ENCODE assay signal across 8 cellular contexts in the genomic region with DNA sequence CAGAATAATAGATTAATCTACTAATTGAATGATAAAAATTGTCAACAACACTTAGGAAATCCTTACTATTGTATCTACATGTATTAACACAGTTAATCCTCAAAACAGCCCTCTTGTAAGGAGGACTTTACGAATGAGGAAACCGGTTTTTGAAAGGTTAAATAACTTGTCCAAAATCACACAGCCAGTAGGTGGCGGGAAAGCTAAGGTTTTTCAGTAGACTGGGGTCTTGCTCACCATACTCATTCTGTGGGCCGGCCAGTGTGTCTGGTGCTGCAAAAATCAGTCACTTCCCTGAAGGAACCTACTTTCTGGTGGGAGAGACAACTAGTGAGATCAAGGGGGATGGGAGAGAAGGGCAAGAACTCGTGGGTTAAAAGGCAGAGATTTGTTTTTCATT. TPM values are rescaled to one million over a fixed set of nuclear protein-coding genes. Genes with fewer than 3 reads are reported as not detected.
A peak's percentile ranks its signal among the peaks of the same experiment; 100 is the strongest.
DNase-seq lines count a peak whose midpoint lies in the region; ATAC-seq and TF ChIP-seq lines count a peak whose summit lies in the region.

No MANE protein-coding gene starts in this region.

- DNase-seq in ELF-1 (ENCODE audit: low read depth, low spot score) (peak; percentile 52), KBM-7 (peak; percentile 82), lower lobe of right lung (no peak), 8988T (no peak), NCI-H1930 (lab: John Stamatoyannopoulos, UW) (no peak)
- peak; percentile 33 for DNase-seq in activated naive CD8-positive, alpha-beta T cell treated with anti-CD3 and anti-CD28 coated beads, Interleukin-2, amount 50 U/mL, for 24 hours
- DNase-seq in activated CD4-positive, alpha-beta T cell treated with anti-CD3 and anti-CD28 coated beads for 1 hour, result no peak

- intact Hi-C loops in lower lobe of right lung (cut with DNase I), result no loop called here

- H3K27ac ChIP-seq in lower lobe of right lung, result no peak overlapping the region

- peaks cover 19% of the 10 kb centered on the region for H3K36me3 Mint-ChIP-seq in activated naive CD8-positive, alpha-beta T cell treated with anti-CD3 and anti-CD28 coated beads, Interleukin-2, amount 50 U/mL, for 24 hours (ENCODE audit: low read depth)

- no peaks in the 10 kb centered on the region for H3K27me3 Mint-ChIP-seq in activated naive CD8-positive, alpha-beta T cell treated with anti-CD3 and anti-CD28 coated beads, Interleukin-2, amount 50 U/mL, for 24 hours

- no peaks in the 10 kb centered on the region for H3K27me3 ChIP-seq in lower lobe of right lung (ENCODE audit: low read depth)

- no peak for ATAC-seq in activated naive CD8-positive, alpha-beta T cell treated with anti-CD3 and anti-CD28 coated beads, Interleukin-2, amount 50 U/mL, for 24 hours
- no peak for ATAC-seq in lower lobe of right lung
- no peak for ATAC-seq in GM21390 (IDR thresholded peaks at IDR 0.05; ENCODE audit: unreplicated experiment)

- peaks cover 33% of the 10 kb centered on the region for H3K4me1 ChIP-seq in lower lobe of right lung

- TF ChIP-seq CTCF in lower lobe of right lung (IDR thresholded peaks at IDR 0.05), result peak; percentile 15

- no peak overlapping the region for H3K27ac Mint-ChIP-seq in activated naive CD8-positive, alpha-beta T cell treated with anti-CD3 and anti-CD28 coated beads, Interleukin-2, amount 50 U/mL, for 24 hours

- no peaks in the 10 kb centered on the region for H3K9me3 ChIP-seq in lower lobe of right lung

- H3K4me1 Mint-ChIP-seq in activated naive CD8-positive, alpha-beta T cell treated with anti-CD3 and anti-CD28 coated beads, Interleukin-2, amount 50 U/mL, for 24 hours, result peaks cover 33% of the 10 kb centered on the region

- H3K4me3 ChIP-seq in lower lobe of right lung, result no peak overlapping the region

- H3K4me3 Mint-ChIP-seq in activated naive CD8-positive, alpha-beta T cell treated with anti-CD3 and anti-CD28 coated beads, Interleukin-2, amount 50 U/mL, for 24 hours, result no peak overlapping the region

- H3K36me3 ChIP-seq in lower lobe of right lung, result peaks cover 37% of the 10 kb centered on the region

- in situ Hi-C loops in KBM-7 (cut with MboI; ENCODE audit: low pct_unique_long_range_greater_than_20kb, low sequenced_read_pairs), result no loop called here

- peaks cover 4% of the 10 kb centered on the region for H3K9me3 Mint-ChIP-seq in activated naive CD8-positive, alpha-beta T cell treated with anti-CD3 and anti-CD28 coated beads, Interleukin-2, amount 50 U/mL, for 24 hours

RNA-seq across cellular contexts. Expression of a gene that starts 3.8 kb away (rescaled TPM):
- total RNA-seq in lower lobe of right lung, result 14.7 TPM

RNA-seq across cellular contexts. Expression of a gene that starts 24.8 kb away (rescaled TPM):
- total RNA-seq in lower lobe of right lung, result 15.2 TPM

RNA-seq across cellular contexts. Expression of a gene that starts 38.8 kb away (rescaled TPM):
- total RNA-seq in lower lobe of right lung, result 16.6 TPM

RNA-seq across cellular contexts. Expression of a gene that starts 39.0 kb away (rescaled TPM):
- 108 TPM for total RNA-seq in lower lobe of right lung

RNA-seq across cellular contexts. Expression of a gene that starts 47.8 kb away (rescaled TPM):
- 26.2 TPM for total RNA-seq in lower lobe of right lung

Comparison
In these comparisons a context has a peak if more than half of its experiments do, and no peak if none do; other contexts are left out.
1. DNase-seq: peak in ELF-1 (single experiment), KBM-7 (single experiment) and activated naive CD8-positive, alpha-beta T cell treated with anti-CD3 and anti-CD28 coated beads, Interleukin-2, amount 50 U/mL, for 24 hours (single experiment); none in lower lobe of right lung (single experiment), 8988T (single experiment), NCI-H1930 (0 of 2) and activated CD4-positive, alpha-beta T cell treated with anti-CD3 and anti-CD28 coated beads for 1 hour (single experiment).